Comparison of ENCODE assay signal across 11 cellular contexts in the genomic region with DNA sequence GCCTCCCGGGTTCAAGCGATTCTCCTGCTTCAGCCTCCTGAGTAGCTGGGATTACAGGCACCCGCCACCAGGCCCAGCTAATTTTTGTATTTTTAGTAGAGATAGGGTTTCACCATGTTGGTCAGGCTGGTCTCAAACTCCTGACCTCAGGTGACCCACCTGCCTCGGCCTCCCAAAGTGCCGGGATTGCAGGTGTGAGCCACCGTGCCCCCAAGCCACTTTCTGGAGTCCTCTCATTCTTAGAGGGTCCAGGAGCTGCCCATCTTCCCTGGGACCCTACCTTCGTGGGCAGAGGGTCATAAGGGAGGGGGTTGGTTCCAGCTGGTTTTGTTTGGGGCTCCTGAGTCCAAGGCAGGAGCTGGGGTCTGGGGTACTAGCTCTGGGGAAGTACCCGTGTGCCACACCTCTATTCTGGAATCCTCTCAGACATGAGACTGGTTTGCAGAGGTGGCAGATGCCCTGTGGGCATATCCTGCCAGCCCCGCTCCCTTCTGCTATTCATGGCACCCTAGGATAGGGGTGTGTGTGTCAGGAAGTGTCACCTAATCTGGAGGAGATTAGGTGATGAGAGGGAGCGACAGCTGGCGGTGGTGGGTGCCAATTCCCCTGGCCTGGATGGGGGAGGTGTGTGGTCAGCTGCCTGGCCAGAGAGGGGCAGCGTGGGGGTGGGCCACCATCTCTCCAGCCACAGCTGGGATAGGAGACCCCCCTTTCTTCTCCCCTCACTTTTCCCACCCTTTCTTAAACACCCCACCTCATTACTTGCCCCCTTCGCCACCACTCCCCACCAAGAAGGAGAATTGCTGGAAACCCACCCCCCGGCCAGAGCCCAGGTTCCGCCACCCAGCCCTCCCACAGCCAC. TPM values are rescaled to one million over a fixed set of nuclear protein-coding genes. Genes with fewer than 3 reads are reported as not detected.
DNase-seq lines count a peak whose midpoint lies in the region; ATAC-seq, FAIRE-seq and TF ChIP-seq lines count a peak whose summit lies in the region.
"Had no signal": no experiment of that assay in that cellular context is flagged by ENCODE, and none has a peak within 500 bp of the region (broad histone marks: within the 10 kb centered on the region; RNA-seq: fewer than 3 reads in every experiment).

No MANE protein-coding gene starts in this region.

- H3K9me3 ChIP-seq in SU-DHL-6 (ENCODE audit: insufficient read depth, low read length) (no peaks in the 10 kb centered on the region), iPS-18a (ENCODE audit: control insufficient read depth, low read depth, low read length) (no peaks in the 10 kb centered on the region), tibial artery (no peaks in the 10 kb centered on the region), upper lobe of right lung (no peaks in the 10 kb centered on the region)
- H3K9me3 ChIP-seq: prostate gland, thoracic aorta had no signal

- FAIRE-seq in RCC 7860 (lab: Jason Lieb, UNC), result no peak

- peak overlapping the region; percentile 97 for H3K9ac ChIP-seq in SU-DHL-6 (ENCODE audit: low read length)
- peak overlapping the region; percentile 18 for H3K9ac ChIP-seq in iPS-18a (ENCODE audit: low read length)

- H3K79me2 ChIP-seq in SU-DHL-6 (ENCODE audit: insufficient read depth, low read length), result peaks cover 50% of the 10 kb centered on the region

- intact Hi-C loops in tibial artery (cut with DNase I; ENCODE audit: low total_unique reads) (loop anchor here (5.0 to 10.0 kb wide), 2 partner anchors 167 to 184 kb away; partner anchors contain the start of genes FCGRT and RPS11), upper lobe of right lung (cut with DNase I) (no loop called here)

- H2AFZ ChIP-seq in SU-DHL-6 (ENCODE audit: low read depth, low read length, severe bottlenecking), result no peak overlapping the region

- H3K27ac Mint-ChIP-seq in activated naive CD4-positive, alpha-beta T cell treated with anti-CD3 and anti-CD28 coated beads, Interleukin-2, amount 10 ng/mL, durations not matched to agents 7 days and 5 days, result peak overlapping the region; percentile 19

- H3K27me3 ChIP-seq in SU-DHL-6 (ENCODE audit: low read length), result no peaks in the 10 kb centered on the region
- H3K27me3 ChIP-seq in iPS-18a (ENCODE audit: control insufficient read depth, insufficient read depth, low read length), result no peaks in the 10 kb centered on the region
- no peaks in the 10 kb centered on the region for H3K27me3 ChIP-seq in tibial artery
- H3K27me3 ChIP-seq in upper lobe of right lung, result no peaks in the 10 kb centered on the region

- ATAC-seq in upper lobe of right lung, result no peak

- H3K4me3 Mint-ChIP-seq in activated naive CD4-positive, alpha-beta T cell treated with anti-CD3 and anti-CD28 coated beads, Interleukin-2, amount 10 ng/mL, durations not matched to agents 7 days and 5 days, result no peak overlapping the region

- H3K4me1 Mint-ChIP-seq in activated naive CD4-positive, alpha-beta T cell treated with anti-CD3 and anti-CD28 coated beads, Interleukin-2, amount 10 ng/mL, durations not matched to agents 7 days and 5 days, result peaks cover 36% of the 10 kb centered on the region

- no peak for DNase-seq in activated naive CD4-positive, alpha-beta T cell treated with anti-CD3 and anti-CD28 coated beads, Interleukin-2, amount 10 ng/mL, durations not matched to agents 7 days and 5 days
- DNase-seq in activated naive CD4-positive, alpha-beta T cell (lab: John Stamatoyannopoulos, UW), result no peak
- DNase-seq in tibial artery, result no peak
- DNase-seq in RCC 7860 (ENCODE audit: low spot score), result no peak
- no peak for DNase-seq in NAMALWA (ENCODE audit: low spot score)
- no peak for DNase-seq in upper lobe of right lung
- DNase-seq: NCI-H1105 treated with DMSO at 0.1 percent for 48 hours had no signal

- H4K20me1 ChIP-seq in SU-DHL-6 (ENCODE audit: low read depth, low read length), result peaks cover 9% of the 10 kb centered on the region; the same call in 1 of the 2 replicates

- H3K27ac ChIP-seq in SU-DHL-6 (ENCODE audit: low read depth, low read length) (peak overlapping the region; percentile 27; the same call in 1 of the 2 replicates), iPS-18a (ENCODE audit: low read length) (no peak overlapping the region), tibial artery (peak overlapping the region; percentile 97 to 99), upper lobe of right lung (no peak overlapping the region)

- CTCF ChIA-PET in activated naive CD4-positive, alpha-beta T cell treated with anti-CD3 and anti-CD28 coated beads, Interleukin-2, amount 10 ng/mL, durations not matched to agents 7 days and 5 days (lab: Charles Lee), result interaction anchor here (0.9 to 7.4 kb wide), 7 partner anchors 7 to 202 kb away, joined by 3 to 78 read pairs (median 3); no protein-coding TSS in a partner anchor

- H3K27me3 Mint-ChIP-seq in activated naive CD4-positive, alpha-beta T cell treated with anti-CD3 and anti-CD28 coated beads, Interleukin-2, amount 10 ng/mL, durations not matched to agents 7 days and 5 days, result no peaks in the 10 kb centered on the region

- H3K9me3 Mint-ChIP-seq in activated naive CD4-positive, alpha-beta T cell treated with anti-CD3 and anti-CD28 coated beads, Interleukin-2, amount 10 ng/mL, durations not matched to agents 7 days and 5 days, result no peaks in the 10 kb centered on the region

- H3F3A ChIP-seq in SU-DHL-6 (ENCODE audit: insufficient read depth), result peaks cover 22% of the 10 kb centered on the region

- peaks cover 15% of the 10 kb centered on the region for H3K36me3 ChIP-seq in SU-DHL-6 (ENCODE audit: low read length)
- peaks cover 32% of the 10 kb centered on the region for H3K36me3 ChIP-seq in iPS-18a (ENCODE audit: control insufficient read depth, low read depth, low read length)
- H3K36me3 ChIP-seq in tibial artery, result peaks cover 31 to 35% (median 31%) of the 10 kb centered on the region in 3 donors
- peaks cover 31% of the 10 kb centered on the region for H3K36me3 ChIP-seq in upper lobe of right lung

- TF ChIP-seq CTCF in SU-DHL-6 (IDR thresholded peaks at IDR 0.05; ENCODE audit: insufficient read depth, low read length, poor library complexity, severe bottlenecking), result no peak
- no peak for TF ChIP-seq CTCF in tibial artery (IDR thresholded peaks at IDR 0.05)
- no peak for TF ChIP-seq CTCF in upper lobe of right lung (IDR thresholded peaks at IDR 0.05)

- H3K4me1 ChIP-seq in iPS-18a (ENCODE audit: control insufficient read depth, low read depth, low read length) (peaks cover 14% of the 10 kb centered on the region), tibial artery (peaks cover 6 to 49% (median 41%) of the 10 kb centered on the region in 4 donors), upper lobe of right lung (peaks cover 33% of the 10 kb centered on the region)

- H3K36me3 Mint-ChIP-seq in activated naive CD4-positive, alpha-beta T cell treated with anti-CD3 and anti-CD28 coated beads, Interleukin-2, amount 10 ng/mL, durations not matched to agents 7 days and 5 days, result peaks cover 19% of the 10 kb centered on the region

- no peaks in the 10 kb centered on the region for H3K9me2 ChIP-seq in SU-DHL-6 (replicated peaks; ENCODE audit: insufficient read depth, low read length)

- peak overlapping the region; percentile 70 for H3K4me2 ChIP-seq in SU-DHL-6 (ENCODE audit: low read depth, low read length, poor library complexity, severe bottlenecking)

- H3K4me3 ChIP-seq in SU-DHL-6 (ENCODE audit: insufficient read depth, low read length, poor library complexity, severe bottlenecking) (peak overlapping the region; percentile 29), iPS-18a (ENCODE audit: low read length) (peak overlapping the region; percentile 98), tibial artery (no peak overlapping the region), upper lobe of right lung (no peak overlapping the region)

RNA-seq across cellular contexts. Expression of gene PRMT1, which starts 2.1 kb away (rescaled TPM):
- 90.8 TPM for total RNA-seq in upper lobe of right lung

RNA-seq across cellular contexts. Expression of gene ADM5, which starts 10.2 kb away (rescaled TPM):
- 1.9 TPM for total RNA-seq in upper lobe of right lung

RNA-seq across cellular contexts. Expression of gene CPT1C, which starts 11.7 kb away (rescaled TPM):
- total RNA-seq in upper lobe of right lung, result 6.1 TPM

RNA-seq across cellular contexts. Expression of gene BCL2L12, which starts 13.5 kb away (rescaled TPM):
- 15.8 TPM for total RNA-seq in upper lobe of right lung

RNA-seq across cellular contexts. Expression of gene IRF3, which starts 13.5 kb away (rescaled TPM):
- total RNA-seq in upper lobe of right lung, result 86.4 TPM

Comparison
In these comparisons a context has a peak if more than half of its experiments do, and no peak if none do; other contexts are left out.
1. H3K27ac ChIP-seq: peak in SU-DHL-6 (single experiment) and tibial artery (2 of 2); none in iPS-18a (single experiment) and upper lobe of right lung (single experiment).
2. H3K4me3 ChIP-seq: peak in SU-DHL-6 (single experiment) and iPS-18a (single experiment); none in tibial artery (0 of 2) and upper lobe of right lung (single experiment).